9 cellular contexts compared by ENCODE assay signal in the genomic region with DNA sequence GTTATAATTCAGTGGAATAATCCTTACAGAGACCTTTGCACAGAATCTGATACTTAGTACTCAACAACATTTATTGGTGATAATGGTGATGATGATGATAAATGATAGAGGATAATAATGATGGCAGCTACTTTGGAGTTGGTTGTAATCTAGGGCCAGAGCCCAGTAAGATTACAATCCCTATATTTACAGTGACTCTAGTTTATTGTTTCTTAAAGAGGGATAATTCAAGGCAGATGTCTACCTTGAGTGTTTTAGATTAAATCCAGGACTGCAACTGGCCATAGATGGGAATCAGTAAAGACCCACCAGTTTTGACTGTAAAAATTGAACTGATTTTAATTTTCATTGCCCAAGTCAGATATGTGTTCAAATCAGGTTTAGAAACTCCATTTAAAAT.
"Had no signal": no experiment of that assay in that cellular context is flagged by ENCODE, and none has a peak within 500 bp of the region (broad histone marks: within the 10 kb centered on the region; RNA-seq: fewer than 3 reads in every experiment).

No MANE protein-coding gene starts in this region.

- ATAC-seq: GM23338, HCT116 had no signal

- H2AFZ ChIP-seq: GM23248, GM23338 had no signal

- H3K9ac ChIP-seq: GM23248 had no signal

- H3K4me2 ChIP-seq: GM23338 had no signal

- H3K27ac ChIP-seq: GM23248 had no signal

- H3K4me1 ChIP-seq: HAP-1 had no signal

- H3K4me3 ChIP-seq: GM23248, GM23338, HAP-1 had no signal

- H3K36me3 ChIP-seq: HAP-1 had no signal

- DNase-seq: GM23248, GOT3, H7, H9, HCEC 1CT, HFFc6 had no signal

- H3K9me3 ChIP-seq: HAP-1 had no signal
